In the genomic region with DNA sequence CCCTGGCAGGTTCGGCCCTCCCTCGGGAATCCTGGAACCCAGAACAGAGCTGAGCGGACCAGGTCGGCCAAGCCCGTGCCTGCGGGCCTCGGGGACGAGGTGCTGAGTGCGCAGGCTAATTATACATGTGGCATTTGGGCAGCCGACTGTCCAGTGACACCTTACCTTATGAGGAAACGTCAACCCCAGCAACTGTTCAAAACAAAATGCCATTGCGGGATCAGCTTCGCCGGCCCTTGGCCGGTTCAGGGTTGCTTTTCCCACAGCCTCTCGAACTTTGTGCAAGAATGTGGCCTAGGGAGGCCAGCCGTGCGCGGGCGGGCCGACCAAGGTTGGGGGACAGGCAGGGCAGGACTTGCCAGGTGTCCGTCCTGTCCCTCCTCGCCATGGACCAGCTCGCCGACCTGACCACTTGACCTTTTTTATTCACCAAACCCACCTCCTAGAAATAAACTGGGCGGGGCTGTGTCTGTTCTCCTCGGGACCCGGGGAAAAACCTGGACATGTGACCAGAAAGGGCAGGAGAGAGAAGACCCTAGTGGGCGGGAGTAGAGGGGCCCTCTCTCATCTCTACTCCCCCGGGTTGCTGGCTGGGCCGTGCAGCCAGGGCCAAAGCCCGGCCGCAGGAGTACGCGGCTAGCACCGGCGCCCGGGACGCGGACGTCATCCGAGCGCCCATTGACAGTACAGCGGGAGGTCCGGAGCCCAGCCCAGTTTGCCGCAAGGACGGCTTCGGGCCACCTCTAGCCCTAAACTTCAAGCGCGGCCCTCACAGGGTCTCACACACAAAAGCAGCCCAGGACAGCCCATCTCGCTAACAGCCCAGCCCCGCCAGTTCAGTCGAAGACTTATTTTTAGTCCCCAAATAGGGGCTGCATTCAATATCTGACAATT, we compare ENCODE assay signal across 1 cellular context.
TF ChIP-seq lines count a peak whose summit lies in the region.

No MANE protein-coding gene starts in this region.

TF ChIP-seq in K562, 482 proteins besides CTCF, POLR2A, EP300 and RAD21 (continued from another document and continues in another):
- TF ChIP-seq, protein P1, sequence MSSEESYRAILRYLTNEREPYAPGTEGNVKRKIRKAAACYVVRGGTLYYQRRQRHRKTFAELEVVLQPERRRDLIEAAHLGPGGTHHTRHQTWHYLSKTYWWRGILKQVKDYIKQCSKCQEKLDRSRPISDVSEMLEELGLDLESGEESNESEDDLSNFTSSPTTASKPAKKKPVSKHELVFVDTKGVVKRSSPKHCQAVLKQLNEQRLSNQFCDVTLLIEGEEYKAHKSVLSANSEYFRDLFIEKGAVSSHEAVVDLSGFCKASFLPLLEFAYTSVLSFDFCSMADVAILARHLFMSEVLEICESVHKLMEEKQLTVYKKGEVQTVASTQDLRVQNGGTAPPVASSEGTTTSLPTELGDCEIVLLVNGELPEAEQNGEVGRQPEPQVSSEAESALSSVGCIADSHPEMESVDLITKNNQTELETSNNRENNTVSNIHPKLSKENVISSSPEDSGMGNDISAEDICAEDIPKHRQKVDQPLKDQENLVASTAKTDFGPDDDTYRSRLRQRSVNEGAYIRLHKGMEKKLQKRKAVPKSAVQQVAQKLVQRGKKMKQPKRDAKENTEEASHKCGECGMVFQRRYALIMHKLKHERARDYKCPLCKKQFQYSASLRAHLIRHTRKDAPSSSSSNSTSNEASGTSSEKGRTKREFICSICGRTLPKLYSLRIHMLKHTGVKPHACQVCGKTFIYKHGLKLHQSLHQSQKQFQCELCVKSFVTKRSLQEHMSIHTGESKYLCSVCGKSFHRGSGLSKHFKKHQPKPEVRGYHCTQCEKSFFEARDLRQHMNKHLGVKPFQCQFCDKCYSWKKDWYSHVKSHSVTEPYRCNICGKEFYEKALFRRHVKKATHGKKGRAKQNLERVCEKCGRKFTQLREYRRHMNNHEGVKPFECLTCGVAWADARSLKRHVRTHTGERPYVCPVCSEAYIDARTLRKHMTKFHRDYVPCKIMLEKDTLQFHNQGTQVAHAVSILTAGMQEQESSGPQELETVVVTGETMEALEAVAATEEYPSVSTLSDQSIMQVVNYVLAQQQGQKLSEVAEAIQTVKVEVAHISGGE (CRISPR knock-in tag; IDR thresholded peaks at IDR 0.05), result peak in 1 of 3 experiments; percentile 30; a peak in 1 of 6 replicates
- TF ChIP-seq NFRKB (IDR thresholded peaks at IDR 0.05; ENCODE audit: low read depth) (peak; percentile 43; the same call in 1 of the 2 replicates), HNRNPH1 (optimal IDR thresholded peaks at IDR 0.05; ENCODE audit: low read depth, low read length) (no peak), MTA1 (IDR thresholded peaks at IDR 0.05; ENCODE audit: borderline replicate concordance) (peak; percentile 88), CREM (IDR thresholded peaks at IDR 0.05; ENCODE audit: low read depth) (peak; percentile 93), ZNF324 (CRISPR knock-in tag; IDR thresholded peaks at IDR 0.05) (no peak), SIX5 (IDR thresholded peaks at IDR 0.05; ENCODE audit: borderline replicate concordance in 1 of 2, insufficient read depth in 1 of 2, low read depth in 1 of 2, low read length in 2 of 2) (no peak), LCOR (CRISPR knock-in tag; IDR thresholded peaks at IDR 0.05) (peak; percentile 75; the same call in 1 of the 2 replicates), ILF3 (IDR thresholded peaks at IDR 0.05; ENCODE audit: borderline replicate concordance) (no peak), ATF1 (CRISPR knock-in tag; IDR thresholded peaks at IDR 0.05) (peak; percentile 75), ATF1 (tag; IDR thresholded peaks at IDR 0.05) (peak; percentile 87), L3MBTL2 (IDR thresholded peaks at IDR 0.05) (peak; percentile 41; the same call in 1 of the 2 replicates), ZNF143 (CRISPR knock-in tag; IDR thresholded peaks at IDR 0.05) (no peak), FOXP1 (CRISPR knock-in tag; IDR thresholded peaks at IDR 0.05) (0 out of 2 replicates have a peak, but pooled peaks have one; percentile 25), SUPT5H (IDR thresholded peaks at IDR 0.05) (peak; percentile 52; the same call in 1 of the 2 replicates), MAZ (CRISPR knock-in tag; conservative IDR thresholded peaks at IDR 0.05 in 1 of 2, IDR thresholded peaks at IDR 0.05 in 1 of 2) (peak in 1 of 2 experiments; percentile 48; a peak in 2 of 4 replicates), ATF7 (IDR thresholded peaks at IDR 0.05) (peak; percentile 40; the same call in 1 of the 2 replicates), ZNF75A (CRISPR knock-in tag; IDR thresholded peaks at IDR 0.05) (peak; percentile 87), POLR2G (IDR thresholded peaks at IDR 0.05; ENCODE audit: low read depth, low read length) (peak; percentile 75), EGR1 (conservative IDR thresholded peaks at IDR 0.05) (peak; percentile 27), ZFX (CRISPR knock-in tag; IDR thresholded peaks at IDR 0.05) (peak; percentile 92)
- TF ChIP-seq, protein P2, sequence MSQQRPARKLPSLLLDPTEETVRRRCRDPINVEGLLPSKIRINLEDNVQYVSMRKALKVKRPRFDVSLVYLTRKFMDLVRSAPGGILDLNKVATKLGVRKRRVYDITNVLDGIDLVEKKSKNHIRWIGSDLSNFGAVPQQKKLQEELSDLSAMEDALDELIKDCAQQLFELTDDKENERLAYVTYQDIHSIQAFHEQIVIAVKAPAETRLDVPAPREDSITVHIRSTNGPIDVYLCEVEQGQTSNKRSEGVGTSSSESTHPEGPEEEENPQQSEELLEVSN (IDR thresholded peaks at IDR 0.05; ENCODE audit: borderline replicate concordance in 1 of 2, extremely low read depth in 1 of 2, insufficient read depth in 1 of 2, insufficient read length in 1 of 2, low read depth in 1 of 2, low read length in 1 of 2, poor library complexity in 1 of 2, severe bottlenecking in 1 of 2), result peak in 1 of 2 experiments; percentile 54
- TF ChIP-seq, protein P3, sequence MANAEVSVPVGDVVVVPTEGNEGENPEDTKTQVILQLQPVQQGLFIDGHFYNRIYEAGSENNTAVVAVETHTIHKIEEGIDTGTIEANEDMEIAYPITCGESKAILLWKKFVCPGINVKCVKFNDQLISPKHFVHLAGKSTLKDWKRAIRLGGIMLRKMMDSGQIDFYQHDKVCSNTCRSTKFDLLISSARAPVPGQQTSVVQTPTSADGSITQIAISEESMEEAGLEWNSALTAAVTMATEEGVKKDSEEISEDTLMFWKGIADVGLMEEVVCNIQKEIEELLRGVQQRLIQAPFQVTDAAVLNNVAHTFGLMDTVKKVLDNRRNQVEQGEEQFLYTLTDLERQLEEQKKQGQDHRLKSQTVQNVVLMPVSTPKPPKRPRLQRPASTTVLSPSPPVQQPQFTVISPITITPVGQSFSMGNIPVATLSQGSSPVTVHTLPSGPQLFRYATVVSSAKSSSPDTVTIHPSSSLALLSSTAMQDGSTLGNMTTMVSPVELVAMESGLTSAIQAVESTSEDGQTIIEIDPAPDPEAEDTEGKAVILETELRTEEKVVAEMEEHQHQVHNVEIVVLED (CRISPR knock-in tag; IDR thresholded peaks at IDR 0.05), result 0 out of 2 replicates have a peak, but pooled peaks have one; percentile 9
- TF ChIP-seq, protein P4, sequence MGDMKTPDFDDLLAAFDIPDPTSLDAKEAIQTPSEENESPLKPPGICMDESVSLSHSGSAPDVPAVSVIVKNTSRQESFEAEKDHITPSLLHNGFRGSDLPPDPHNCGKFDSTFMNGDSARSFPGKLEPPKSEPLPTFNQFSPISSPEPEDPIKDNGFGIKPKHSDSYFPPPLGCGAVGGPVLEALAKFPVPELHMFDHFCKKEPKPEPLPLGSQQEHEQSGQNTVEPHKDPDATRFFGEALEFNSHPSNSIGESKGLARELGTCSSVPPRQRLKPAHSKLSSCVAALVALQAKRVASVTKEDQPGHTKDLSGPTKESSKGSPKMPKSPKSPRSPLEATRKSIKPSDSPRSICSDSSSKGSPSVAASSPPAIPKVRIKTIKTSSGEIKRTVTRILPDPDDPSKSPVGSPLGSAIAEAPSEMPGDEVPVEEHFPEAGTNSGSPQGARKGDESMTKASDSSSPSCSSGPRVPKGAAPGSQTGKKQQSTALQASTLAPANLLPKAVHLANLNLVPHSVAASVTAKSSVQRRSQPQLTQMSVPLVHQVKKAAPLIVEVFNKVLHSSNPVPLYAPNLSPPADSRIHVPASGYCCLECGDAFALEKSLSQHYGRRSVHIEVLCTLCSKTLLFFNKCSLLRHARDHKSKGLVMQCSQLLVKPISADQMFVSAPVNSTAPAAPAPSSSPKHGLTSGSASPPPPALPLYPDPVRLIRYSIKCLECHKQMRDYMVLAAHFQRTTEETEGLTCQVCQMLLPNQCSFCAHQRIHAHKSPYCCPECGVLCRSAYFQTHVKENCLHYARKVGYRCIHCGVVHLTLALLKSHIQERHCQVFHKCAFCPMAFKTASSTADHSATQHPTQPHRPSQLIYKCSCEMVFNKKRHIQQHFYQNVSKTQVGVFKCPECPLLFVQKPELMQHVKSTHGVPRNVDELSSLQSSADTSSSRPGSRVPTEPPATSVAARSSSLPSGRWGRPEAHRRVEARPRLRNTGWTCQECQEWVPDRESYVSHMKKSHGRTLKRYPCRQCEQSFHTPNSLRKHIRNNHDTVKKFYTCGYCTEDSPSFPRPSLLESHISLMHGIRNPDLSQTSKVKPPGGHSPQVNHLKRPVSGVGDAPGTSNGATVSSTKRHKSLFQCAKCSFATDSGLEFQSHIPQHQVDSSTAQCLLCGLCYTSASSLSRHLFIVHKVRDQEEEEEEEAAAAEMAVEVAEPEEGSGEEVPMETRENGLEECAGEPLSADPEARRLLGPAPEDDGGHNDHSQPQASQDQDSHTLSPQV (IDR thresholded peaks at IDR 0.05), result 0 out of 2 replicates have a peak, but pooled peaks have one; percentile 45
- TF ChIP-seq, protein P5, sequence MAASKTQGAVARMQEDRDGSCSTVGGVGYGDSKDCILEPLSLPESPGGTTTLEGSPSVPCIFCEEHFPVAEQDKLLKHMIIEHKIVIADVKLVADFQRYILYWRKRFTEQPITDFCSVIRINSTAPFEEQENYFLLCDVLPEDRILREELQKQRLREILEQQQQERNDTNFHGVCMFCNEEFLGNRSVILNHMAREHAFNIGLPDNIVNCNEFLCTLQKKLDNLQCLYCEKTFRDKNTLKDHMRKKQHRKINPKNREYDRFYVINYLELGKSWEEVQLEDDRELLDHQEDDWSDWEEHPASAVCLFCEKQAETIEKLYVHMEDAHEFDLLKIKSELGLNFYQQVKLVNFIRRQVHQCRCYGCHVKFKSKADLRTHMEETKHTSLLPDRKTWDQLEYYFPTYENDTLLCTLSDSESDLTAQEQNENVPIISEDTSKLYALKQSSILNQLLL (CRISPR knock-in tag; IDR thresholded peaks at IDR 0.05; ENCODE audit: borderline replicate concordance), result no peak
- TF ChIP-seq, protein P6, sequence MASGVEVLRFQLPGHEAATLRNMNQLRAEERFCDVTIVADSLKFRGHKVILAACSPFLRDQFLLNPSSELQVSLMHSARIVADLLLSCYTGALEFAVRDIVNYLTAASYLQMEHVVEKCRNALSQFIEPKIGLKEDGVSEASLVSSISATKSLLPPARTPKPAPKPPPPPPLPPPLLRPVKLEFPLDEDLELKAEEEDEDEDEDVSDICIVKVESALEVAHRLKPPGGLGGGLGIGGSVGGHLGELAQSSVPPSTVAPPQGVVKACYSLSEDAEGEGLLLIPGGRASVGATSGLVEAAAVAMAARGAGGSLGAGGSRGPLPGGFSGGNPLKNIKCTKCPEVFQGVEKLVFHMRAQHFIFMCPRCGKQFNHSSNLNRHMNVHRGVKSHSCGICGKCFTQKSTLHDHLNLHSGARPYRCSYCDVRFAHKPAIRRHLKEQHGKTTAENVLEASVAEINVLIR (CRISPR knock-in tag; IDR thresholded peaks at IDR 0.05), result 0 out of 2 replicates have a peak, but pooled peaks have one; percentile 19
- TF ChIP-seq, protein P7, sequence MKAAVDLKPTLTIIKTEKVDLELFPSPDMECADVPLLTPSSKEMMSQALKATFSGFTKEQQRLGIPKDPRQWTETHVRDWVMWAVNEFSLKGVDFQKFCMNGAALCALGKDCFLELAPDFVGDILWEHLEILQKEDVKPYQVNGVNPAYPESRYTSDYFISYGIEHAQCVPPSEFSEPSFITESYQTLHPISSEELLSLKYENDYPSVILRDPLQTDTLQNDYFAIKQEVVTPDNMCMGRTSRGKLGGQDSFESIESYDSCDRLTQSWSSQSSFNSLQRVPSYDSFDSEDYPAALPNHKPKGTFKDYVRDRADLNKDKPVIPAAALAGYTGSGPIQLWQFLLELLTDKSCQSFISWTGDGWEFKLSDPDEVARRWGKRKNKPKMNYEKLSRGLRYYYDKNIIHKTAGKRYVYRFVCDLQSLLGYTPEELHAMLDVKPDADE (conservative IDR thresholded peaks at IDR 0.05; ENCODE audit: control insufficient read depth, low read depth, low read length), result peak; percentile 62; the same call in 1 of the 2 replicates
- TF ChIP-seq, protein P8, sequence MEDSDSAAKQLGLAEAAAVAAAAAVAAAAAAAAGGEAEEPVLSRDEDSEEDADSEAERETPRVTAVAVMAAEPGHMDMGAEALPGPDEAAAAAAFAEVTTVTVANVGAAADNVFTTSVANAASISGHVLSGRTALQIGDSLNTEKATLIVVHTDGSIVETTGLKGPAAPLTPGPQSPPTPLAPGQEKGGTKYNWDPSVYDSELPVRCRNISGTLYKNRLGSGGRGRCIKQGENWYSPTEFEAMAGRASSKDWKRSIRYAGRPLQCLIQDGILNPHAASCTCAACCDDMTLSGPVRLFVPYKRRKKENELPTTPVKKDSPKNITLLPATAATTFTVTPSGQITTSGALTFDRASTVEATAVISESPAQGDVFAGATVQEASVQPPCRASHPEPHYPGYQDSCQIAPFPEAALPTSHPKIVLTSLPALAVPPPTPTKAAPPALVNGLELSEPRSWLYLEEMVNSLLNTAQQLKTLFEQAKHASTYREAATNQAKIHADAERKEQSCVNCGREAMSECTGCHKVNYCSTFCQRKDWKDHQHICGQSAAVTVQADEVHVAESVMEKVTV (CRISPR knock-in tag; IDR thresholded peaks at IDR 0.05), result no peak
